Comparison of ENCODE assay signal across 1 cellular context in genomic region chr20:24965065-24965919, GRCh38.
A peak's percentile ranks its signal among the peaks of the same experiment; 100 is the strongest.
TF ChIP-seq lines count a peak whose summit lies in the region.

No MANE protein-coding gene starts in this region.

TF ChIP-seq in HepG2, 621 proteins besides CTCF, POLR2A, EP300 and RAD21:
- TF ChIP-seq AGO2 (optimal IDR thresholded peaks at IDR 0.05; ENCODE audit: low read depth, low read length), result peak; percentile 27
- no peak for TF ChIP-seq NCOR1 (IDR thresholded peaks at IDR 0.05; ENCODE audit: borderline replicate concordance, low read length)
- TF ChIP-seq, protein P1, sequence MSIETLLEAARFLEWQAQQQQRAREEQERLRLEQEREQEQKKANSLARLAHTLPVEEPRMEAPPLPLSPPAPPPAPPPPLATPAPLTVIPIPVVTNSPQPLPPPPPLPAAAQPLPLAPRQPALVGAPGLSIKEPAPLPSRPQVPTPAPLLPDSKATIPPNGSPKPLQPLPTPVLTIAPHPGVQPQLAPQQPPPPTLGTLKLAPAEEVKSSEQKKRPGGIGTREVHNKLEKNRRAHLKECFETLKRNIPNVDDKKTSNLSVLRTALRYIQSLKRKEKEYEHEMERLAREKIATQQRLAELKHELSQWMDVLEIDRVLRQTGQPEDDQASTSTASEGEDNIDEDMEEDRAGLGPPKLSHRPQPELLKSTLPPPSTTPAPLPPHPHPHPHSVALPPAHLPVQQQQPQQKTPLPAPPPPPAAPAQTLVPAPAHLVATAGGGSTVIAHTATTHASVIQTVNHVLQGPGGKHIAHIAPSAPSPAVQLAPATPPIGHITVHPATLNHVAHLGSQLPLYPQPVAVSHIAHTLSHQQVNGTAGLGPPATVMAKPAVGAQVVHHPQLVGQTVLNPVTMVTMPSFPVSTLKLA (IDR thresholded peaks at IDR 0.05), result peak; percentile 81
